Comparison of ENCODE assay signal across 12 cellular contexts in genomic region chr11:110098645-110099044, GRCh38. TPM values are rescaled to one million over a fixed set of nuclear protein-coding genes. Genes with fewer than 3 reads are reported as not detected.
DNase-seq lines count a peak whose midpoint lies in the region; ATAC-seq and TF ChIP-seq lines count a peak whose summit lies in the region.
"Had no signal": no experiment of that assay in that cellular context is flagged by ENCODE, and none has a peak within 500 bp of the region (broad histone marks: within the 10 kb centered on the region; RNA-seq: fewer than 3 reads in every experiment).

No MANE protein-coding gene starts in this region.

- H3K9me3 ChIP-seq in Loucy (ENCODE audit: insufficient read depth, low read depth, low read length) (no peaks in the 10 kb centered on the region), mesenchymal stem cell (ENCODE audit: control insufficient read depth, low read length) (no peaks in the 10 kb centered on the region), ovary (no peaks in the 10 kb centered on the region)
- H3K9me3 ChIP-seq: right lobe of liver, tibial artery had no signal

- H3K14ac ChIP-seq in mesenchymal stem cell (ENCODE audit: low read length in 2 of 2), result no peak overlapping the region

- peak; percentile 43 for ATAC-seq in HG02623 (IDR thresholded peaks at IDR 0.05; ENCODE audit: unreplicated experiment)

- H3K4me3 ChIP-seq in Loucy (ENCODE audit: low read length, poor library complexity, severe bottlenecking) (no peak overlapping the region), mesenchymal stem cell (ENCODE audit: insufficient read depth in 1 of 2, low read depth in 1 of 2, low read length in 2 of 2) (no peak overlapping the region), ovary (no peak overlapping the region)
- H3K4me3 ChIP-seq: right lobe of liver, tibial artery had no signal

- H3K27ac ChIP-seq in mesenchymal stem cell (ENCODE audit: low read length, poor library complexity, severe bottlenecking) (no peak overlapping the region), ovary (no peak overlapping the region)
- H3K27ac ChIP-seq: right lobe of liver, tibial artery had no signal

- no peak overlapping the region for H3K23ac ChIP-seq in mesenchymal stem cell (ENCODE audit: low read length in 2 of 2)

- H3K4me3 Mint-ChIP-seq in activated CD4-positive, alpha-beta T cell treated with anti-CD3 and anti-CD28 coated beads, Interleukin-2, amount 10 ng/mL, durations not matched to agents 7 days and 5 days, result no peak overlapping the region
- H3K4me3 Mint-ChIP-seq: activated naive CD8-positive, alpha-beta T cell treated with anti-CD3 and anti-CD28 coated beads, Interleukin-2, amount 10 ng/mL, durations not matched to agents 7 days and 5 days had no signal

- no peak overlapping the region for H2BK12ac ChIP-seq in mesenchymal stem cell (ENCODE audit: low read length in 2 of 2)

- no peak overlapping the region for H4K8ac ChIP-seq in mesenchymal stem cell (ENCODE audit: low read length)

- no peaks in the 10 kb centered on the region for H3K9me3 Mint-ChIP-seq in activated CD4-positive, alpha-beta T cell treated with anti-CD3 and anti-CD28 coated beads, Interleukin-2, amount 10 ng/mL, durations not matched to agents 7 days and 5 days
- H3K9me3 Mint-ChIP-seq: activated naive CD8-positive, alpha-beta T cell treated with anti-CD3 and anti-CD28 coated beads, Interleukin-2, amount 10 ng/mL, durations not matched to agents 7 days and 5 days had no signal

- no peaks in the 10 kb centered on the region for H3K36me3 ChIP-seq in Loucy (ENCODE audit: insufficient read depth, low read length)
- H3K36me3 ChIP-seq in mesenchymal stem cell (ENCODE audit: control insufficient read depth in 1 of 2, insufficient read depth in 2 of 2, low read depth in 1 of 2, low read length in 2 of 2), result no peaks in the 10 kb centered on the region
- no peaks in the 10 kb centered on the region for H3K36me3 ChIP-seq in ovary
- H3K36me3 ChIP-seq: right lobe of liver, tibial artery had no signal

- peaks cover 13% of the 10 kb centered on the region for H3K79me1 ChIP-seq in mesenchymal stem cell (replicated peaks; ENCODE audit: low read length, poor library complexity, severe bottlenecking)

- intact Hi-C loops in ovary (cut with DNase I), result loop anchor here in 2 of 4 donors (10.0 kb wide), 2 partner anchors 144 to 326 kb away; partner anchors contain the start of gene FDX1 (in 1 of the 2)

- H3K4me1 ChIP-seq in Loucy (ENCODE audit: insufficient read depth, low read length, poor library complexity, severe bottlenecking) (peaks cover 9% of the 10 kb centered on the region), mesenchymal stem cell (ENCODE audit: control insufficient read depth, insufficient read depth, low read depth, low read length) (peaks cover 1% of the 10 kb centered on the region), ovary (ENCODE audit: insufficient read depth) (peaks cover 4% of the 10 kb centered on the region)

- no peaks in the 10 kb centered on the region for H4K20me1 ChIP-seq in Loucy (ENCODE audit: insufficient read depth, low read length, poor library complexity, severe bottlenecking)

- H2AFZ ChIP-seq in Loucy (ENCODE audit: low read length), result no peak overlapping the region
- H2AFZ ChIP-seq in mesenchymal stem cell (ENCODE audit: low read depth, low read length), result no peak overlapping the region

- POLR2A ChIA-PET in activated CD4-positive, alpha-beta T cell treated with anti-CD3 and anti-CD28 coated beads, Interleukin-2, amount 10 ng/mL, durations not matched to agents 7 days and 5 days (lab: Charles Lee), result no interaction called here

- H2AK5ac ChIP-seq in mesenchymal stem cell (ENCODE audit: low read length, severe bottlenecking), result no peak overlapping the region

- no peak for TF ChIP-seq EP300 in ovary (IDR thresholded peaks at IDR 0.05)

- H3K9ac ChIP-seq in Loucy (ENCODE audit: low read depth, low read length, poor library complexity, severe bottlenecking), result no peak overlapping the region
- H3K9ac ChIP-seq in mesenchymal stem cell (ENCODE audit: low read length), result no peak overlapping the region

- no peaks in the 10 kb centered on the region for H3K36me3 Mint-ChIP-seq in activated CD4-positive, alpha-beta T cell treated with anti-CD3 and anti-CD28 coated beads, Interleukin-2, amount 10 ng/mL, durations not matched to agents 7 days and 5 days (ENCODE audit: low read depth)
- H3K36me3 Mint-ChIP-seq: activated naive CD8-positive, alpha-beta T cell treated with anti-CD3 and anti-CD28 coated beads, Interleukin-2, amount 10 ng/mL, durations not matched to agents 7 days and 5 days had no signal

- H2BK120ac ChIP-seq in mesenchymal stem cell (ENCODE audit: low read depth, low read length), result no peak overlapping the region

- CTCF ChIA-PET in activated CD4-positive, alpha-beta T cell treated with anti-CD3 and anti-CD28 coated beads, Interleukin-2, amount 10 ng/mL, durations not matched to agents 7 days and 5 days (lab: Charles Lee), result no interaction called here

- H3K4me1 Mint-ChIP-seq in activated CD4-positive, alpha-beta T cell treated with anti-CD3 and anti-CD28 coated beads, Interleukin-2, amount 10 ng/mL, durations not matched to agents 7 days and 5 days, result peaks cover 6% of the 10 kb centered on the region
- H3K4me1 Mint-ChIP-seq: activated naive CD8-positive, alpha-beta T cell treated with anti-CD3 and anti-CD28 coated beads, Interleukin-2, amount 10 ng/mL, durations not matched to agents 7 days and 5 days had no signal

- peak; percentile 32 for TF ChIP-seq CTCF in Loucy (conservative IDR thresholded peaks at IDR 0.05; ENCODE audit: low read length)
- TF ChIP-seq CTCF in ovary (IDR thresholded peaks at IDR 0.05), result no peak

- WGBS in mesenchymal stem cell, result no CpG with 5 or more reads among the region's 1 CpG
- 88 to 97% (median 93%) methylated on average over 1 of the region's 1 CpG for WGBS in ovary, 3 donors

- peaks cover 36% of the 10 kb centered on the region for H3K27me3 Mint-ChIP-seq in activated CD4-positive, alpha-beta T cell treated with anti-CD3 and anti-CD28 coated beads, Interleukin-2, amount 10 ng/mL, durations not matched to agents 7 days and 5 days

- H2BK15ac ChIP-seq in mesenchymal stem cell (ENCODE audit: low read depth, poor library complexity, severe bottlenecking), result no peak overlapping the region

- no peaks in the 10 kb centered on the region for H3K79me2 ChIP-seq in Loucy (ENCODE audit: insufficient read depth, low read length)

- no peaks in the 10 kb centered on the region for H3F3A ChIP-seq in Loucy (ENCODE audit: low read depth)

- H3K4ac ChIP-seq in mesenchymal stem cell (ENCODE audit: low read depth in 1 of 2, low read length in 2 of 2), result no peak overlapping the region

- H2BK5ac ChIP-seq in mesenchymal stem cell (ENCODE audit: low read depth, low read length, poor library complexity, severe bottlenecking), result no peak overlapping the region

- H3K27ac Mint-ChIP-seq in activated CD4-positive, alpha-beta T cell treated with anti-CD3 and anti-CD28 coated beads, Interleukin-2, amount 10 ng/mL, durations not matched to agents 7 days and 5 days, result no peak overlapping the region
- H3K27ac Mint-ChIP-seq: activated naive CD8-positive, alpha-beta T cell treated with anti-CD3 and anti-CD28 coated beads, Interleukin-2, amount 10 ng/mL, durations not matched to agents 7 days and 5 days had no signal

- H3K18ac ChIP-seq in mesenchymal stem cell (ENCODE audit: low read depth in 1 of 2, low read length in 2 of 2), result no peak overlapping the region

- H3K9me2 ChIP-seq in Loucy (replicated peaks; ENCODE audit: low read depth, low read length), result no peaks in the 10 kb centered on the region

- no peak overlapping the region for H4K91ac ChIP-seq in mesenchymal stem cell (ENCODE audit: low read length)

- H3K4me2 ChIP-seq in Loucy (ENCODE audit: low read depth, low read length, poor library complexity, severe bottlenecking) (no peak overlapping the region), mesenchymal stem cell (ENCODE audit: low read length, poor library complexity, severe bottlenecking) (no peak overlapping the region)

- DNase-seq in NCI-H526 (lab: John Stamatoyannopoulos, UW), result peak; percentile 12 to 34
- DNase-seq in NCI-H526 treated with DMSO at 0.1 percent for 48 hours (lab: John Stamatoyannopoulos, UW), result no peak
- peak; percentile 22 for DNase-seq in mesenchymal stem cell
- DNase-seq in pons (ENCODE audit: low spot score), result no peak
- DNase-seq in activated CD4-positive, alpha-beta T cell treated with anti-CD3 and anti-CD28 coated beads, Interleukin-2, amount 10 ng/mL, durations not matched to agents 7 days and 5 days, result no peak
- no peak for DNase-seq in ovary
- DNase-seq: ACHN; activated naive CD8-positive, alpha-beta T cell treated with anti-CD3 and anti-CD28 coated beads, Interleukin-2, amount 10 ng/mL, durations not matched to agents 7 days and 5 days; right lobe of liver; tibial artery had no signal

- no peaks in the 10 kb centered on the region for H3K27me3 ChIP-seq in Loucy (ENCODE audit: insufficient read depth, low read length, poor library complexity, severe bottlenecking)
- H3K27me3 ChIP-seq in mesenchymal stem cell (ENCODE audit: control insufficient read depth in 1 of 2, insufficient read depth in 1 of 2, low read length in 2 of 2), result no peaks in the 10 kb centered on the region
- no peaks in the 10 kb centered on the region for H3K27me3 ChIP-seq in ovary
- H3K27me3 ChIP-seq: right lobe of liver, tibial artery had no signal

- no peak for TF ChIP-seq POLR2A in ovary (IDR thresholded peaks at IDR 0.05)

RNA-seq across cellular contexts. Expression of gene ZC3H12C, which starts 5.5 kb away (rescaled TPM):
- 5.6 TPM for polyA plus RNA-seq in mesenchymal stem cell (2013, experiment 1 of 2)
- 5.1 TPM for polyA plus RNA-seq in mesenchymal stem cell (2013, experiment 2 of 2)
- under 1 TPM; 0.40 to 0.50 TPM for total RNA-seq in activated CD4-positive, alpha-beta T cell treated with anti-CD3 and anti-CD28 coated beads, Interleukin-2, amount 10 ng/mL, durations not matched to agents 7 days and 5 days
- total RNA-seq in ovary, result 10 to 100 TPM; 10.2 to 21.0 (median 17.7) TPM
- 1 to 10 TPM; 2.5 to 7.5 TPM for polyA plus RNA-seq in ovary

Comparison
In these comparisons a context has a peak if more than half of its experiments do, and no peak if none do; other contexts are left out.
1. DNase-seq: peak in NCI-H526 (2 of 2) and mesenchymal stem cell (single experiment); none in NCI-H526 treated with DMSO at 0.1 percent for 48 hours (single experiment), pons (single experiment), activated CD4-positive, alpha-beta T cell treated with anti-CD3 and anti-CD28 coated beads, Interleukin-2, amount 10 ng/mL, durations not matched to agents 7 days and 5 days (single experiment) and ovary (0 of 5).
2. RNA of gene ZC3H12C, which starts 5.5 kb away (total RNA-seq): 10.2 to 21.0 TPM in ovary; 0.40 to 0.50 TPM in activated CD4-positive, alpha-beta T cell treated with anti-CD3 and anti-CD28 coated beads, Interleukin-2, amount 10 ng/mL, durations not matched to agents 7 days and 5 days; every median in the first group is over 4 times any median in the second.